8 cellular contexts compared by ENCODE assay signal in genomic region chr1:54486864-54487263, GRCh38.
DNase-seq lines count a peak whose midpoint lies in the region; ATAC-seq and TF ChIP-seq lines count a peak whose summit lies in the region.
"Had no signal": no experiment of that assay in that cellular context is flagged by ENCODE, and none has a peak within 500 bp of the region (broad histone marks: within the 10 kb centered on the region; RNA-seq: fewer than 3 reads in every experiment).

No MANE protein-coding gene starts in this region.

- TF ChIP-seq CTCF in DND-41 (IDR thresholded peaks at IDR 0.05; ENCODE audit: borderline replicate concordance, extremely low read depth, low read length, poor library complexity, severe bottlenecking) (no peak), endothelial cell (IDR thresholded peaks at IDR 0.05; ENCODE audit: unreplicated experiment) (no peak), psoas muscle (IDR thresholded peaks at IDR 0.05) (no peak)

- no peaks in the 10 kb centered on the region for H3K36me3 Mint-ChIP-seq in endothelial cell (ENCODE audit: low read depth, unreplicated experiment)

- no peaks in the 10 kb centered on the region for H4K20me1 ChIP-seq in DND-41 (ENCODE audit: insufficient read depth, low read length)

- H3K4me1 ChIP-seq in DND-41 (ENCODE audit: insufficient read depth, low read length) (peaks cover 56% of the 10 kb centered on the region), psoas muscle (peaks cover 35% of the 10 kb centered on the region)

- H3K4me3 ChIP-seq in DND-41 (ENCODE audit: low read depth in 1 of 2, low read length in 2 of 2) (no peak overlapping the region), psoas muscle (peak overlapping the region; percentile 81)

- intact Hi-C loops in psoas muscle (cut with DNase I): loop anchor here in 1 of 2 donors (5.0 kb wide), 1 partner anchor 215 kb away; no protein-coding TSS in a partner anchor

- peaks cover 25% of the 10 kb centered on the region for H3K4me1 Mint-ChIP-seq in endothelial cell (ENCODE audit: unreplicated experiment)

- ATAC-seq in DND-41 (ENCODE audit: insufficient read depth, low read depth) (no peak), psoas muscle (no peak)

- 68 to 81% (median 78%) methylated on average over 8 of the region's 8 CpGs for WGBS in psoas muscle, 3 donors

- peak overlapping the region; percentile 8; the same call in 1 of the 2 replicates for H3K9ac ChIP-seq in DND-41 (ENCODE audit: low read depth, low read length)

- H3K4me2 ChIP-seq in DND-41 (ENCODE audit: insufficient read depth, low read length): no peak overlapping the region

- DNase-seq in DND-41 (peak; percentile 58), NCI-H2029 treated with DMSO at 0.1 percent for 48 hours (lab: John Stamatoyannopoulos, UW) (peak; percentile 66), endothelial cell (ENCODE audit: low spot score) (no peak), psoas muscle (no peak), middle frontal gyrus (ENCODE audit: extremely low spot score, low spot score) (no peak), NCI-H345 treated with DMSO at 0.1 percent for 48 hours (lab: John Stamatoyannopoulos, UW; ENCODE audit: unreplicated experiment) (no peak)
- no peak for DNase-seq in activated effector memory CD4-positive, alpha-beta T cell treated with Interleukin-2 at 50 U/mL for 16 hours

- H3K36me3 ChIP-seq in DND-41 (ENCODE audit: insufficient read depth, low read length) (no peaks in the 10 kb centered on the region), psoas muscle (ENCODE audit: insufficient read depth in 1 of 2, low read depth in 1 of 2) (no peaks in the 10 kb centered on the region)
- H3K36me3 ChIP-seq: right atrium auricular region had no signal

- H2AFZ ChIP-seq in DND-41 (ENCODE audit: low read depth, low read length): peak overlapping the region; percentile 45; the same call in 1 of the 2 replicates

- no peaks in the 10 kb centered on the region for H3K9me3 Mint-ChIP-seq in endothelial cell (ENCODE audit: unreplicated experiment)

- peak overlapping the region; percentile 51 for H3K4me3 Mint-ChIP-seq in endothelial cell (ENCODE audit: unreplicated experiment)

- H3K9me3 ChIP-seq in DND-41 (ENCODE audit: insufficient read depth, low read length, severe bottlenecking) (no peaks in the 10 kb centered on the region), psoas muscle (no peaks in the 10 kb centered on the region)
- H3K9me3 ChIP-seq: right atrium auricular region had no signal

- H3K27me3 ChIP-seq in DND-41 (ENCODE audit: insufficient read depth, low read length, poor library complexity) (no peaks in the 10 kb centered on the region), psoas muscle (ENCODE audit: insufficient read depth in 3 of 3, low read length in 2 of 3) (no peaks in the 10 kb centered on the region)
- H3K27me3 ChIP-seq: right atrium auricular region had no signal

- H3K27ac ChIP-seq in DND-41 (ENCODE audit: low read length): peak overlapping the region; percentile 88
- H3K27ac ChIP-seq in psoas muscle: peak overlapping the region; percentile 87

- H3K27me3 Mint-ChIP-seq in endothelial cell (ENCODE audit: unreplicated experiment): peaks cover 2% of the 10 kb centered on the region

- H3K79me2 ChIP-seq in DND-41 (ENCODE audit: insufficient read depth, low read length): 0 out of 2 replicates have a peak, but pooled peaks cover 3% of the 10 kb centered on the region

- H3K27ac Mint-ChIP-seq in endothelial cell (ENCODE audit: unreplicated experiment): no peak overlapping the region

Comparison
In these comparisons a context has a peak if more than half of its experiments do, and no peak if none do; other contexts are left out.
1. DNase-seq: peak in DND-41 (single experiment) and NCI-H2029 treated with DMSO at 0.1 percent for 48 hours (single experiment); none in endothelial cell (single experiment), psoas muscle (0 of 2), middle frontal gyrus (single experiment), activated effector memory CD4-positive, alpha-beta T cell treated with Interleukin-2 at 50 U/mL for 16 hours (single experiment) and NCI-H345 treated with DMSO at 0.1 percent for 48 hours (single experiment).